1 cellular context compared by ENCODE assay signal in genomic region chr14:81303258-81303935, GRCh38.
TF ChIP-seq lines count a peak whose summit lies in the region.

No MANE protein-coding gene starts in this region.

TF ChIP-seq in HepG2, 621 proteins besides CTCF, POLR2A, EP300 and RAD21 (continued from another document and continues in another):
- TF ChIP-seq ZNF407 (CRISPR knock-in tag; IDR thresholded peaks at IDR 0.05; ENCODE audit: not compliant biosample characterization) (no peak), MZF1 (CRISPR knock-in tag; IDR thresholded peaks at IDR 0.05; ENCODE audit: borderline replicate concordance) (0 out of 2 replicates have a peak, but pooled peaks have one; percentile 42), NFYC (CRISPR knock-in tag; IDR thresholded peaks at IDR 0.05) (peak; percentile 26; the same call in 1 of the 2 replicates), ZBTB10 (CRISPR knock-in tag; IDR thresholded peaks at IDR 0.05; ENCODE audit: borderline replicate concordance) (no peak), FOXM1 (CRISPR knock-in tag; IDR thresholded peaks at IDR 0.05) (no peak), SNAPC5 (CRISPR knock-in tag; IDR thresholded peaks at IDR 0.05; ENCODE audit: borderline replicate concordance) (no peak), CSRNP1 (CRISPR knock-in tag; IDR thresholded peaks at IDR 0.05) (no peak), NR3C1 (CRISPR knock-in tag; IDR thresholded peaks at IDR 0.05) (no peak), ZNF83 (CRISPR knock-in tag; IDR thresholded peaks at IDR 0.05; ENCODE audit: borderline replicate concordance) (no peak), FOSL2 (CRISPR knock-in tag; IDR thresholded peaks at IDR 0.05) (peak; percentile 100), TOE1 (CRISPR knock-in tag; IDR thresholded peaks at IDR 0.05) (no peak), ZNF800 (CRISPR knock-in tag; IDR thresholded peaks at IDR 0.05) (no peak), BORCS8-MEF2B (CRISPR knock-in tag; IDR thresholded peaks at IDR 0.05) (0 out of 2 replicates have a peak, but pooled peaks have one; percentile 36), ZBTB21 (CRISPR knock-in tag; IDR thresholded peaks at IDR 0.05) (peak; percentile 94), ISX (CRISPR knock-in tag; conservative IDR thresholded peaks at IDR 0.05) (no peak), GMEB1 (CRISPR knock-in tag; IDR thresholded peaks at IDR 0.05; ENCODE audit: borderline replicate concordance) (peak; percentile 4; the same call in 1 of the 2 replicates), NCOA2 (CRISPR knock-in tag; IDR thresholded peaks at IDR 0.05) (peak; percentile 93), RELA (CRISPR knock-in tag; IDR thresholded peaks at IDR 0.05) (peak; percentile 57; the same call in 1 of the 2 replicates), MXI1 (IDR thresholded peaks at IDR 0.05; ENCODE audit: borderline replicate concordance, low read depth, low read length) (peak; percentile 84; the same call in 2 of the 3 replicates), ZNF30 (CRISPR knock-in tag; IDR thresholded peaks at IDR 0.05) (no peak), ZFP62 (CRISPR knock-in tag; IDR thresholded peaks at IDR 0.05) (no peak), TCF7L2 (IDR thresholded peaks at IDR 0.05; ENCODE audit: low read depth, low read length) (no peak), FOXK2 (IDR thresholded peaks at IDR 0.05) (peak; percentile 49; the same call in 1 of the 2 replicates), HIVEP1 (CRISPR knock-in tag; IDR thresholded peaks at IDR 0.05) (no peak), ZBTB42 (CRISPR knock-in tag; IDR thresholded peaks at IDR 0.05) (peak; percentile 96), ZNF501 (CRISPR knock-in tag; IDR thresholded peaks at IDR 0.05) (peak; percentile 57), CCAR2 (optimal IDR thresholded peaks at IDR 0.05; ENCODE audit: low read depth, low read length) (no peak), TSC22D2 (CRISPR knock-in tag; IDR thresholded peaks at IDR 0.05; ENCODE audit: borderline replicate concordance) (0 out of 2 replicates have a peak, but pooled peaks have one; percentile 30), REST (IDR thresholded peaks at IDR 0.05; ENCODE audit: borderline replicate concordance in 1 of 2, low read depth in 1 of 2, low read length in 2 of 2) (peak in 1 of 2 experiments; percentile 64; a peak in 1 of 4 replicates), ZBTB4 (CRISPR knock-in tag; IDR thresholded peaks at IDR 0.05; ENCODE audit: borderline replicate concordance) (0 out of 2 replicates have a peak, but pooled peaks have one; percentile 51), PCBP2 (optimal IDR thresholded peaks at IDR 0.05; ENCODE audit: low read depth, low read length, poor library complexity, severe bottlenecking) (no peak)
